1 cellular context compared by ENCODE assay signal in genomic region chr10:96491303-96491702, GRCh38.
TF ChIP-seq lines count a peak whose summit lies in the region.

No MANE protein-coding gene starts in this region.

TF ChIP-seq in IMR-90, 13 proteins besides CTCF, POLR2A, EP300 and RAD21:
- TF ChIP-seq MXI1 (IDR thresholded peaks at IDR 0.05; ENCODE audit: borderline replicate concordance, low read depth, low read length) = no peak
- no peak for TF ChIP-seq BHLHE40 (IDR thresholded peaks at IDR 0.05; ENCODE audit: low read depth, low read length)
